13 cellular contexts compared by ENCODE assay signal in the genomic region with DNA sequence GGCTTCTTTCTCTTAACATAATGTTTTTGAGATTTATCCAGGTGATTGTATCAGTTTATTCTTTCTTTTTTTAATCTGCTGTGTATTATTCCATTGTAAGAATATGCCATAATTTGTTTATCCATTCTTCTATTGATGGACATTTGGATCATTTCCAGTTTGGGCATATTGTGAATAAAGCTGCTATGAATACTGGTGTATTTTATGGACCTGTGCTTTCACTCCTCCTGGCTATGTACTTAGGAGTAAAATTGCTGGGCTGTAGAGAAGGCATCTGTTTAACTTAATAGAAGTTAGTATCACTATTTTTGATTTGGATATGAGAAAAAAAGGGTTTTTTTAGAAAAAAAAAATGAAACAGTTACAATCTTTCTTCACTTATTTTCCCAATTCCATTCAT. TPM values are rescaled to one million over a fixed set of nuclear protein-coding genes. Genes with fewer than 3 reads are reported as not detected.
A peak's percentile ranks its signal among the peaks of the same experiment; 100 is the strongest.
DNase-seq lines count a peak whose midpoint lies in the region; ATAC-seq lines count a peak whose summit lies in the region.
"Had no signal": no experiment of that assay in that cellular context is flagged by ENCODE, and none has a peak within 500 bp of the region (broad histone marks: within the 10 kb centered on the region; RNA-seq: fewer than 3 reads in every experiment).

No MANE protein-coding gene starts in this region.

- peaks cover 47 to 80% (median 49%) of the 10 kb centered on the region in 10 experiments for H3K4me1 ChIP-seq in BLaER1 treated with 17β-estradiol and CSF1 and Interleukin-3, amounts not matched to agents 10 nM and 100 nM
- H3K4me1 ChIP-seq in GM23248 (ENCODE audit: insufficient read depth): peaks cover 13% of the 10 kb centered on the region
- H3K4me1 ChIP-seq in naive thymus-derived CD4-positive, alpha-beta T cell (ENCODE audit: control insufficient read depth in 2 of 2, insufficient read depth in 2 of 2, low read length in 2 of 2): peaks cover 46 to 70% of the 10 kb centered on the region in 2 donors
- H3K4me1 ChIP-seq: ascending aorta had no signal

- H3K9me3 Mint-ChIP-seq in activated naive CD4-positive, alpha-beta T cell treated with anti-CD3 and anti-CD28 coated beads, Interleukin-2, amount 50 U/mL, for 72 hours: no peaks in the 10 kb centered on the region
- peaks cover 0 to 4% (median 0%) of the 10 kb centered on the region in 11 donors for H3K9me3 Mint-ChIP-seq in naive thymus-derived CD4-positive, alpha-beta T cell

- in situ Hi-C loops in GM23248 (cut with MboI): no loop called here

- no peaks in the 10 kb centered on the region for H4K20me1 ChIP-seq in BLaER1 treated with 17β-estradiol and CSF1 and Interleukin-3, amounts not matched to agents 10 nM and 100 nM
- H4K20me1 ChIP-seq in GM23248 (ENCODE audit: insufficient read depth): no peaks in the 10 kb centered on the region

- H3K36me3 Mint-ChIP-seq in activated naive CD4-positive, alpha-beta T cell treated with anti-CD3 and anti-CD28 coated beads, Interleukin-2, amount 50 U/mL, for 72 hours: no peaks in the 10 kb centered on the region
- H3K36me3 Mint-ChIP-seq in naive thymus-derived CD4-positive, alpha-beta T cell: peaks cover 0 to 9% (median 0%) of the 10 kb centered on the region in 5 donors

- intact Hi-C loops in naive thymus-derived CD4-positive, alpha-beta T cell (cut with micrococcal nuclease): loop anchor here (5.0 to 10.0 kb wide), 9 partner anchors 160 to 940 kb away; a partner anchor contains a TSS

- peak overlapping the region in 4 of 11 experiments; percentile 70 to 99 (median 84); a peak in 5 of 22 replicates for H3K27ac ChIP-seq in BLaER1 treated with 17β-estradiol and CSF1 and Interleukin-3, amounts not matched to agents 10 nM and 100 nM
- 0 out of 2 replicates have a peak overlapping the region, but pooled peaks have one; percentile 8 for H3K27ac ChIP-seq in GM23248
- peak overlapping the region; percentile 88 for H3K27ac ChIP-seq in naive thymus-derived CD4-positive, alpha-beta T cell (ENCODE audit: low read depth, low read length)
- H3K27ac ChIP-seq: KMS-11 had no signal

- peak overlapping the region in 8 of 11 experiments; percentile 44 to 83 (median 68); a peak in 12 of 22 replicates for H3K4me2 ChIP-seq in BLaER1 treated with 17β-estradiol and CSF1 and Interleukin-3, amounts not matched to agents 10 nM and 100 nM
- no peak overlapping the region for H3K4me2 ChIP-seq in GM23248 (ENCODE audit: unreplicated experiment)
- H3K4me2 ChIP-seq: KMS-11 had no signal

- H3K9me2 ChIP-seq in GM23248 (ENCODE audit: insufficient read depth): no peaks in the 10 kb centered on the region

- no peaks in the 10 kb centered on the region for H3K79me2 ChIP-seq in GM23248 (ENCODE audit: insufficient read depth)

- POLR2A ChIA-PET in naive thymus-derived CD4-positive, alpha-beta T cell (lab: Charles Lee): interaction anchor here (0.5 to 24.1 kb wide), 7 partner anchors 13 to 406 kb away, joined by 3 to 1322 read pairs (median 65); a partner anchor contains a TSS

- no peak for ATAC-seq in activated naive CD4-positive, alpha-beta T cell treated with anti-CD3 and anti-CD28 coated beads, Interleukin-2, amount 50 U/mL, for 72 hours
- no peak for ATAC-seq in naive thymus-derived CD4-positive, alpha-beta T cell
- no peak for ATAC-seq in GM21529 (IDR thresholded peaks at IDR 0.05; ENCODE audit: unreplicated experiment)

- peaks cover 0 to 40% (median 0%) of the 10 kb centered on the region in 11 experiments; a peak in 3 of 22 replicates for H3K27me3 ChIP-seq in BLaER1 treated with 17β-estradiol and CSF1 and Interleukin-3, amounts not matched to agents 10 nM and 100 nM
- no peaks in the 10 kb centered on the region for H3K27me3 ChIP-seq in GM23248 (replicated peaks; ENCODE audit: insufficient read depth)
- no peaks in the 10 kb centered on the region for H3K27me3 ChIP-seq in naive thymus-derived CD4-positive, alpha-beta T cell (ENCODE audit: control insufficient read depth in 2 of 2, insufficient read depth in 2 of 2, low read length in 2 of 2)
- H3K27me3 ChIP-seq: ascending aorta had no signal

- H3K4me1 Mint-ChIP-seq in naive thymus-derived CD4-positive, alpha-beta T cell: peaks cover 17 to 94% (median 87%) of the 10 kb centered on the region in 7 donors

- CTCF ChIA-PET in naive thymus-derived CD4-positive, alpha-beta T cell (lab: Charles Lee): interaction anchor here (3.6 to 4.8 kb wide), 2 partner anchors 146 to 394 kb away, joined by 24 to 101 read pairs; no protein-coding TSS in a partner anchor

- H2AFZ ChIP-seq in GM23248: peak overlapping the region; percentile 56; the same call in 1 of the 2 replicates

- peak overlapping the region; percentile 24 to 98 for H3K27ac Mint-ChIP-seq in activated naive CD4-positive, alpha-beta T cell treated with anti-CD3 and anti-CD28 coated beads, Interleukin-2, amount 50 U/mL, for 72 hours
- H3K27ac Mint-ChIP-seq in naive thymus-derived CD4-positive, alpha-beta T cell: peak overlapping the region; percentile 88 to 99 (median 95)

- H3K9me3 ChIP-seq in BLaER1 treated with 17β-estradiol and CSF1 and Interleukin-3, amounts not matched to agents 10 nM and 100 nM (replicated peaks in 1 of 11): peaks cover 0 to 15% (median 4%) of the 10 kb centered on the region in 11 experiments; a peak in 9 of 22 replicates
- H3K9me3 ChIP-seq in GM23248 (ENCODE audit: low read depth): no peaks in the 10 kb centered on the region
- H3K9me3 ChIP-seq in naive thymus-derived CD4-positive, alpha-beta T cell (ENCODE audit: control insufficient read depth in 2 of 3, low read length in 3 of 3): no peaks in the 10 kb centered on the region
- H3K9me3 ChIP-seq: ascending aorta had no signal

- H3K4me3 Mint-ChIP-seq in naive thymus-derived CD4-positive, alpha-beta T cell: peak overlapping the region in 8 of 10 donors; percentile 73 to 84 (median 78)

- no peaks in the 10 kb centered on the region for H3K36me3 ChIP-seq in BLaER1 treated with 17β-estradiol and CSF1 and Interleukin-3, amounts not matched to agents 10 nM and 100 nM
- no peaks in the 10 kb centered on the region for H3K36me3 ChIP-seq in GM23248 (ENCODE audit: low read depth)
- no peaks in the 10 kb centered on the region for H3K36me3 ChIP-seq in naive thymus-derived CD4-positive, alpha-beta T cell (ENCODE audit: control insufficient read depth in 2 of 3, insufficient read depth in 3 of 3, low read length in 3 of 3)
- H3K36me3 ChIP-seq: ascending aorta had no signal

- peaks cover 9% of the 10 kb centered on the region; the same call in 1 of the 2 replicates for H3F3A ChIP-seq in GM23248 (ENCODE audit: insufficient read depth)

- no peaks in the 10 kb centered on the region for H3K27me3 Mint-ChIP-seq in naive thymus-derived CD4-positive, alpha-beta T cell

- no peak overlapping the region for H3K4me3 ChIP-seq in BLaER1 treated with 17β-estradiol and CSF1 and Interleukin-3, amounts not matched to agents 10 nM and 100 nM
- no peak overlapping the region for H3K4me3 ChIP-seq in GM23248
- H3K4me3 ChIP-seq in naive thymus-derived CD4-positive, alpha-beta T cell (ENCODE audit: low read length): no peak overlapping the region
- H3K4me3 ChIP-seq: ascending aorta had no signal

- peak overlapping the region in 1 of 11 experiments; percentile 1; a peak in 1 of 22 replicates for H3K9ac ChIP-seq in BLaER1 treated with 17β-estradiol and CSF1 and Interleukin-3, amounts not matched to agents 10 nM and 100 nM
- no peak overlapping the region for H3K9ac ChIP-seq in GM23248
- H3K9ac ChIP-seq: KMS-11 had no signal

- DNase-seq in GM23248 (no peak), UCSD-AML1 (lab: John Stamatoyannopoulos, UW; ENCODE audit: unreplicated experiment) (no peak), DMS53 treated with DMSO at 0.1 percent for 48 hours (lab: John Stamatoyannopoulos, UW; ENCODE audit: unreplicated experiment) (no peak)
- DNase-seq in activated naive CD4-positive, alpha-beta T cell treated with anti-CD3 and anti-CD28 coated beads, Interleukin-2, amount 50 U/mL, for 72 hours (ENCODE audit: low spot score in 2 of 2): no peak
- DNase-seq in naive thymus-derived CD4-positive, alpha-beta T cell: no peak
- DNase-seq: activated CD4-positive, alpha-beta T cell treated with anti-CD3 and anti-CD28 coated beads, Interleukin-2, amount 50 U/mL, for 4 hours; NCI-H1930 had no signal

RNA-seq across cellular contexts. Expression of a gene that starts 50.0 kb away (rescaled TPM):
- not detected in 2 replicates for total RNA-seq in GM23248 (2014; rRNA removed; shearing (Covaris generic))
- polyA plus RNA-seq in GM23248 (2016; fragmentation: Nextera tagmentation; extraction: Ambion mirVana): not detected in 2 replicates
- total RNA-seq in activated naive CD4-positive, alpha-beta T cell treated with anti-CD3 and anti-CD28 coated beads, Interleukin-2, amount 50 U/mL, for 72 hours: under 1 TPM in 1 of 2 donors, not detected in 1; 0.41 TPM
- total RNA-seq in naive thymus-derived CD4-positive, alpha-beta T cell: under 1 TPM in 2 of 5 experiments, not detected in 3; 0.16 to 0.19 TPM
- not detected for polyA plus RNA-seq in naive thymus-derived CD4-positive, alpha-beta T cell
- total RNA-seq: ascending aorta, renal cortical epithelial cell had no signal
- polyA plus RNA-seq: keratinocyte had no signal
